In the genomic region with DNA sequence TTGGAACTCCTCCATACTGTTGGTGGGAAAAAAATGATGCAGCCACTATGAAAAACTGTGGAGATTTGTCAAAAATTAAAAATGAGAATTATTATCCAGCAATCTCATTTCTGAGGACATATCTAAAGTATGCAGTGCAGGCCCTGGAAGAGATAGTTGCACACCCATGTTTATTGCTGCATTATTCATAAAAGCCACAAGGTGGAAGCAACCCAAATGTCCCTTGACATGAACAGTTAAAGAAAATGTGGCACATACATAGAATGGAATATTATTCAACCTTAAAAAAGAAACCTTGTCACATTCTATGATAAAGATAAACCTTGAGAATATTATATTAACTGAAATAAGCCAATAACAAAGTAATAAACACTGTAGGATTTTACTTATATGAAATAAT, we compare ENCODE assay signal across 8 cellular contexts.
DNase-seq lines count a peak whose midpoint lies in the region; ATAC-seq and TF ChIP-seq lines count a peak whose summit lies in the region.

No MANE protein-coding gene starts in this region.

- no peak overlapping the region for H3K27ac Mint-ChIP-seq in glutamatergic neuron (ENCODE audit: unreplicated experiment)
- no peak overlapping the region for H3K27ac Mint-ChIP-seq in CD8-positive, alpha-beta T cell

- no peaks in the 10 kb centered on the region for H3K36me3 ChIP-seq in GM23248 (ENCODE audit: low read depth)
- H3K36me3 ChIP-seq in OCI-LY1 (ENCODE audit: insufficient read depth, low read length): no peaks in the 10 kb centered on the region
- no peaks in the 10 kb centered on the region for H3K36me3 ChIP-seq in CD8-positive, alpha-beta T cell (ENCODE audit: insufficient read depth, low read length)

- DNase-seq in EL (peak; percentile 20), GM23248 (peak; percentile 46), glutamatergic neuron (no peak), DMS153 treated with DMSO at 0.1 percent for 48 hours (lab: John Stamatoyannopoulos, UW; ENCODE audit: unreplicated experiment) (no peak), NCI-H1092 (lab: John Stamatoyannopoulos, UW) (no peak), substantia nigra (lab: John Stamatoyannopoulos, UW) (no peak)
- no peak for DNase-seq in CD8-positive, alpha-beta T cell

- H3K27me3 ChIP-seq in GM23248 (replicated peaks; ENCODE audit: insufficient read depth) (no peaks in the 10 kb centered on the region), OCI-LY1 (ENCODE audit: insufficient read depth, low read length) (no peaks in the 10 kb centered on the region)
- H3K27me3 ChIP-seq in CD8-positive, alpha-beta T cell (ENCODE audit: insufficient read depth, low read length): no peaks in the 10 kb centered on the region

- no peaks in the 10 kb centered on the region for H3K4me1 ChIP-seq in GM23248 (ENCODE audit: insufficient read depth)
- no peaks in the 10 kb centered on the region for H3K4me1 ChIP-seq in OCI-LY1 (ENCODE audit: insufficient read depth, low read length, severe bottlenecking)
- H3K4me1 ChIP-seq in CD8-positive, alpha-beta T cell (ENCODE audit: insufficient read depth, low read length): no peaks in the 10 kb centered on the region

- no peak overlapping the region for H3K4me2 ChIP-seq in GM23248 (ENCODE audit: unreplicated experiment)
- H3K4me2 ChIP-seq in OCI-LY1 (ENCODE audit: low read length): no peak overlapping the region

- POLR2A ChIA-PET in CD8-positive, alpha-beta T cell (lab: Charles Lee): no interaction called here

- CTCF ChIA-PET in CD8-positive, alpha-beta T cell (lab: Charles Lee): no interaction called here

- H3K9me3 Mint-ChIP-seq in glutamatergic neuron (ENCODE audit: unreplicated experiment): no peaks in the 10 kb centered on the region
- no peaks in the 10 kb centered on the region for H3K9me3 Mint-ChIP-seq in CD8-positive, alpha-beta T cell

- H3K4me3 ChIP-seq in GM23248: no peak overlapping the region
- no peak overlapping the region for H3K4me3 ChIP-seq in OCI-LY1 (ENCODE audit: low read depth, low read length, poor library complexity, severe bottlenecking)
- no peak overlapping the region for H3K4me3 ChIP-seq in CD8-positive, alpha-beta T cell (ENCODE audit: low read depth, low read length)

- H3K9me3 ChIP-seq in GM23248 (ENCODE audit: low read depth) (no peaks in the 10 kb centered on the region), OCI-LY1 (ENCODE audit: low read length) (no peaks in the 10 kb centered on the region)
- H3K9me3 ChIP-seq in CD8-positive, alpha-beta T cell (ENCODE audit: low read length): no peaks in the 10 kb centered on the region

- H3K4me3 Mint-ChIP-seq in glutamatergic neuron (ENCODE audit: unreplicated experiment): no peak overlapping the region
- H3K4me3 Mint-ChIP-seq in CD8-positive, alpha-beta T cell: no peak overlapping the region

- peak; percentile 62 for TF ChIP-seq CTCF in OCI-LY1 (IDR thresholded peaks at IDR 0.05; ENCODE audit: low read length)
- peak; percentile 46 for TF ChIP-seq CTCF in glutamatergic neuron (IDR thresholded peaks at IDR 0.05; ENCODE audit: partially characterized antibody, unreplicated experiment)
- TF ChIP-seq CTCF in CD8-positive, alpha-beta T cell (IDR thresholded peaks at IDR 0.05): no peak

- intact Hi-C loops in CD8-positive, alpha-beta T cell (cut with DNase I, micrococcal nuclease): no loop called here

- no peaks in the 10 kb centered on the region for H3K4me1 Mint-ChIP-seq in glutamatergic neuron (ENCODE audit: low read depth, unreplicated experiment)
- no peaks in the 10 kb centered on the region for H3K4me1 Mint-ChIP-seq in CD8-positive, alpha-beta T cell (ENCODE audit: low read depth)

- H3K9me2 ChIP-seq in GM23248 (ENCODE audit: insufficient read depth) (no peaks in the 10 kb centered on the region), OCI-LY1 (ENCODE audit: low read depth, low read length) (no peaks in the 10 kb centered on the region)

- H3K36me3 Mint-ChIP-seq in glutamatergic neuron (ENCODE audit: unreplicated experiment): no peaks in the 10 kb centered on the region
- no peaks in the 10 kb centered on the region for H3K36me3 Mint-ChIP-seq in CD8-positive, alpha-beta T cell

- in situ Hi-C loops in GM23248 (cut with MboI): no loop called here

- H2AFZ ChIP-seq in GM23248 (no peak overlapping the region), OCI-LY1 (ENCODE audit: low read length) (no peak overlapping the region)

- H3K27me3 Mint-ChIP-seq in glutamatergic neuron (ENCODE audit: unreplicated experiment): no peaks in the 10 kb centered on the region
- peaks cover 7% of the 10 kb centered on the region for H3K27me3 Mint-ChIP-seq in CD8-positive, alpha-beta T cell (ENCODE audit: low read depth)

- no peak for ATAC-seq in CD8-positive, alpha-beta T cell

- H4K20me1 ChIP-seq in GM23248 (ENCODE audit: insufficient read depth) (no peaks in the 10 kb centered on the region), OCI-LY1 (ENCODE audit: insufficient read depth, low read length) (no peaks in the 10 kb centered on the region)

- H3K79me2 ChIP-seq in GM23248 (ENCODE audit: insufficient read depth) (no peaks in the 10 kb centered on the region), OCI-LY1 (ENCODE audit: insufficient read depth, low read length) (no peaks in the 10 kb centered on the region)

- no peak overlapping the region for H3K27ac ChIP-seq in GM23248
- H3K27ac ChIP-seq in OCI-LY1 (ENCODE audit: low read depth, low read length, poor library complexity, severe bottlenecking): no peak overlapping the region
- no peak overlapping the region for H3K27ac ChIP-seq in CD8-positive, alpha-beta T cell (ENCODE audit: low read depth, low read length)
- no peak overlapping the region for H3K27ac ChIP-seq in substantia nigra (ENCODE audit: low read depth, low read length, poor library complexity, severe bottlenecking)

- no peak overlapping the region for H3K9ac ChIP-seq in GM23248
- no peak overlapping the region for H3K9ac ChIP-seq in OCI-LY1 (ENCODE audit: low read length)

- no peaks in the 10 kb centered on the region for H3F3A ChIP-seq in GM23248 (ENCODE audit: insufficient read depth)
- H3F3A ChIP-seq in OCI-LY1 (ENCODE audit: insufficient read depth, low read length): no peaks in the 10 kb centered on the region

Comparison
In these comparisons a context has a peak if more than half of its experiments do, and no peak if none do; other contexts are left out.
1. DNase-seq: peak in EL (single experiment) and GM23248 (single experiment); none in glutamatergic neuron (single experiment), CD8-positive, alpha-beta T cell (0 of 7), DMS153 treated with DMSO at 0.1 percent for 48 hours (single experiment), NCI-H1092 (single experiment) and substantia nigra (0 of 49).